ENCODE assay signal across 25 cellular contexts in the genomic region with DNA sequence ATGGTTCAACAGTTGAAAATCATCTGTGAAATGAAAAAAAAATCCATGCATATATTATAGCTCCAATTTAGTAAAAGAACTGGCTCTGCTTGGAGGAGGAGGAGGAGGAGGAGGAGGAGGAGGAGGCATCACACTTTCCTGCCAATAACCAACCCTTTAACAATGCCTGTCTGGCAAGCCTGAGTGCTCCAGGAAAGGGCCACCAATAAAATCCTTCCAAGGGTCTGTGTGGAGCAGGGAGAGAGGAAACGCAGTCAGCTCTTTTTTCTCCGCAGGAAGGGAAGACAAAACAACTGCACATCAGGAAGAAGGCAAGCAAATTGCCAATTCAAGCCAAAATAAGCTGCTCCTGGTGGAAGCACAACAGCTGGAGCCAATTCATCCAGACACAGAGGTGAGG.
"Had no signal": no experiment of that assay in that cellular context is flagged by ENCODE, and none has a peak within 500 bp of the region (broad histone marks: within the 10 kb centered on the region; RNA-seq: fewer than 3 reads in every experiment).

No MANE protein-coding gene starts in this region.

- H3K4me1 ChIP-seq: adrenal gland, pancreas, sigmoid colon, testis had no signal

- ATAC-seq: activated T-cell treated with anti-CD3 and anti-CD28 coated beads, Interleukin-2, amount 50 U/mL, for 4 hours; esophagus mucosa; natural killer cell; pancreas; stimulated activated naive B cell treated with anti-CD40 and anti-IgM and Interleukin-4, amounts not matched to agents 10 μg/mL and 1 μg/mL and 100 μg/mL, for 72 hours; T-helper 17 cell had no signal

- DNase-seq: activated CD4-positive, alpha-beta T cell treated with anti-CD3 and anti-CD28 coated beads for 4 hours; activated CD4-positive, alpha-beta T cell treated with anti-CD3 and anti-CD28 coated beads, Interleukin-2, amount 50 U/mL, for 48 hours; activated CD4-positive, CD25-positive, alpha-beta regulatory T cell; activated CD8-positive, alpha-beta memory T cell treated with anti-CD3 and anti-CD28 coated beads, Interleukin-2, amount 50 U/mL, for 48 hours; activated naive CD4-positive, alpha-beta T cell; activated T-cell treated with anti-CD3 and anti-CD28 coated beads, Interleukin-2, amount 50 U/mL, for 4 hours; adrenal gland; effector CD8-positive, alpha-beta T cell; heart left ventricle; islet precursor cell; natural killer cell; pancreas; sigmoid colon; stimulated activated CD4-positive, alpha-beta T cell treated with anti-CD3 and anti-CD28 coated beads, Interleukin-15, amount 100 ng/mL, for 24 hours; stimulated activated CD4-positive, alpha-beta T cell treated with anti-CD3 and anti-CD28 coated beads, Interleukin-2, amount 100 ng/mL, for 48 hours; stimulated activated CD8-positive, alpha-beta memory T cell treated with anti-CD3 and anti-CD28 coated beads, Interleukin-4, amount 100 ng/mL, for 48 hours; stimulated activated naive B cell treated with anti-CD40 and anti-IgM and Interleukin-4, amounts not matched to agents 10 μg/mL and 1 μg/mL and 100 μg/mL, for 72 hours; SW 1271; T-helper 17 cell; testis; trophoblast cell had no signal

- H3K36me3 ChIP-seq: adrenal gland, pancreas, vagina had no signal

- H3K4me3 ChIP-seq: adrenal gland, coronary artery, heart left ventricle, pancreas, sigmoid colon, smooth muscle cell, testis, vagina had no signal

- H3K27me3 ChIP-seq: adrenal gland, heart left ventricle, pancreas, sigmoid colon, testis, vagina had no signal

- H3K27ac ChIP-seq: adrenal gland, coronary artery, pancreas, sigmoid colon, testis, vagina had no signal

- H3K9me3 ChIP-seq: adrenal gland, pancreas, sigmoid colon, testis, vagina had no signal
